1 cellular context compared by ENCODE assay signal in genomic region chr9:70262384-70262783, GRCh38.
TF ChIP-seq lines count a peak whose summit lies in the region.

No MANE protein-coding gene starts in this region.

TF ChIP-seq in H1, 55 proteins besides CTCF, POLR2A, EP300 and RAD21:
- TF ChIP-seq NRF1 (IDR thresholded peaks at IDR 0.05; ENCODE audit: low read depth, low read length) (no peak), EZH2 (IDR thresholded peaks at IDR 0.05; ENCODE audit: low read depth, low read length, severe bottlenecking) (no peak), CHD7 (IDR thresholded peaks at IDR 0.05; ENCODE audit: insufficient replicate concordance, low read length) (no peak), HDAC2 (IDR thresholded peaks at IDR 0.05; ENCODE audit: borderline replicate concordance in 1 of 2, low read depth in 2 of 2, low read length in 2 of 2) (no peak), JUND (IDR thresholded peaks at IDR 0.05; ENCODE audit: low read length) (no peak), TAF7 (optimal IDR thresholded peaks at IDR 0.05; ENCODE audit: borderline replicate concordance, low read depth, low read length) (no peak), RNF2 (IDR thresholded peaks at IDR 0.05; ENCODE audit: borderline replicate concordance, low read depth, low read length, missing control alignments, poor library complexity, severe bottlenecking) (no peak), KDM4A (IDR thresholded peaks at IDR 0.05; ENCODE audit: low read depth, low read length, severe bottlenecking) (no peak), CHD1 (IDR thresholded peaks at IDR 0.05; ENCODE audit: low read depth, low read length) (no peak), RXRA (IDR thresholded peaks at IDR 0.05; ENCODE audit: insufficient read depth, low read depth, low read length) (no peak), MAFK (IDR thresholded peaks at IDR 0.05; ENCODE audit: low read depth, low read length) (no peak), BCL11A (IDR thresholded peaks at IDR 0.05; ENCODE audit: low read depth in 2 of 2, low read length in 2 of 2) (no peak), USF2 (IDR thresholded peaks at IDR 0.05; ENCODE audit: low read length) (no peak), E2F6 (IDR thresholded peaks at IDR 0.05) (no peak), SP1 (IDR thresholded peaks at IDR 0.05; ENCODE audit: low read depth, low read length) (no peak)
TF ChIP-seq in H1: peak in this region for 0.
